Comparison of ENCODE assay signal across 1 cellular context in genomic region chr4:174152717-174153466, GRCh38.
TF ChIP-seq lines count a peak whose summit lies in the region.

No MANE protein-coding gene starts in this region.

TF ChIP-seq in K562, 482 proteins besides CTCF, POLR2A, EP300 and RAD21 (continued from another document):
- TF ChIP-seq ELK3 (CRISPR knock-in tag; IDR thresholded peaks at IDR 0.05) (no peak), NONO (IDR thresholded peaks at IDR 0.05; ENCODE audit: low read depth in 2 of 2, low read length in 1 of 2) (no peak), IFI16 (CRISPR knock-in tag; IDR thresholded peaks at IDR 0.05) (no peak), SETDB1 (IDR thresholded peaks at IDR 0.05; ENCODE audit: low read length) (no peak)
